Comparison of ENCODE assay signal across 8 cellular contexts in the genomic region with DNA sequence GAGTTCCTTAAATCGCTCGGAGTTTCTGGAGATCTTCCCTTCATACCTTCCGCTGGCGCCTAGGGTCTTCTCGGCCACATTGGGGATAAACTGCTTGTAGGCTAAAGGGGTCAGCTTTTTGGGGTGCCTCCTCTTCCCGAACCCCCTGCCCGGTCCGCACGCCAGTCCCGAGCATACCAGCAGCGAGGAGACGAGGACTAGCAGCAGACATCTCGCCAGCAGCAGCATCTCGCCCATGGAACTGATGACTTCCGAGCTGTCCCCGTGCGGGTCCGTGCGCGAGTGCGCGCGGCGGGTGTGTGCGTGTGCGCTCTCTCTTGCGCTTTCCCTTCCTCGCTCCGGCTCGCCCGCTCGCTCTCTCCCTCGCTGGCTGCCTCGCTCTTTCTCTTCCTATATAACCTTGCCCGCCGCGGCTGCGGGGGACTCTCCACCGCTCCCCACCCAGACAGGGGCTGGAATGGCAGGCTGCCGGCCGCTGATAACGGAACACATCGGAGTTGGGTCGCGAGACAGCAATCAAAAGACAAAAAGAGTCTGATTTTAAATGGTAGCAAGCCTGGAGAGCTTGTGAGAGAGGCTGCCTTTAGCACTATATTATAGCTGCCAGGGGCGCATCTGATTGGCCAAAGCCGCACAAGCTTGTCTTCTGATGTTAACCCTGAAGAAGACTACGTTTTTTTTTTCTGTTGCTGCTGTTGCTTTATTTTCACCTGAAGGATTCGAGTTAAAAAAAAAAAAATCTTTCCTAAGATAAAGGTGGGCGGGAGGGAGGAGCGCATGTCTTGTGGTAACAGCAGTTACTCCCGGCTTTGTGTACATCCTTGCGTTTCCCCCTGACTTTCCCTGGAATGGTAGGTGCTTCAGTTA. TPM values are rescaled to one million over a fixed set of nuclear protein-coding genes. Genes with fewer than 3 reads are reported as not detected.
DNase-seq lines count a peak whose midpoint lies in the region; TF ChIP-seq lines count a peak whose summit lies in the region.

SHH (minus strand) TSS at position 569 of the 867 bp plus-strand sequence; CDS start at position 228, 341 bp downstream.

- peak within 1 kb of the TSS; percentile 36 for H3K4me3 Mint-ChIP-seq in activated naive CD4-positive, alpha-beta T cell treated with anti-CD3 and anti-CD28 coated beads for 36 hours
- peak within 1 kb of the TSS; percentile 90 for H3K4me3 Mint-ChIP-seq in type B pancreatic cell

- 1% methylated on average over 53 of the region's 53 CpGs for WGBS in liver

- peaks cover 11 to 61% (median 43%) of the 10 kb centered on the region in 4 donors for H3K4me1 ChIP-seq in liver (ENCODE audit: control insufficient read depth in 4 of 4, insufficient read depth in 4 of 4, low read length in 3 of 4)

- no peaks in the 10 kb centered on the region for H3K9me3 Mint-ChIP-seq in activated naive CD4-positive, alpha-beta T cell treated with anti-CD3 and anti-CD28 coated beads for 36 hours
- H3K9me3 Mint-ChIP-seq in type B pancreatic cell: no peaks in the 10 kb centered on the region

- H3K27ac Mint-ChIP-seq in activated naive CD4-positive, alpha-beta T cell treated with anti-CD3 and anti-CD28 coated beads for 36 hours: no peak within 1 kb of the TSS
- H3K27ac Mint-ChIP-seq in type B pancreatic cell: peak within 1 kb of the TSS; percentile 64

- H3K9ac ChIP-seq in liver (ENCODE audit: low read depth in 1 of 2, low read length in 2 of 2): no peak within 1 kb of the TSS

- no peaks in the 10 kb centered on the region for H3K36me3 Mint-ChIP-seq in activated naive CD4-positive, alpha-beta T cell treated with anti-CD3 and anti-CD28 coated beads for 36 hours (ENCODE audit: low read depth)
- H3K36me3 Mint-ChIP-seq in type B pancreatic cell: no peaks in the 10 kb centered on the region

- DNase-seq in activated naive CD4-positive, alpha-beta T cell treated with anti-CD3 and anti-CD28 coated beads for 36 hours: no peak
- no peak for DNase-seq in activated naive CD4-positive, alpha-beta T cell treated with anti-CD3 and anti-CD28 coated beads, Interleukin-2, amount 50 U/mL, for 16 hours
- peak; percentile 10 for DNase-seq in amniotic epithelial cell (ENCODE audit: low read depth)
- DNase-seq in type B pancreatic cell (ENCODE audit: extremely low spot score, unreplicated experiment): no peak
- no peak for DNase-seq in NCI-H2081 (lab: John Stamatoyannopoulos, UW)
- no peak for DNase-seq in cerebellum (ENCODE audit: low spot score)
- no peak for DNase-seq in stimulated activated CD4-positive, alpha-beta T cell treated with anti-CD3 and anti-CD28 coated beads, Interleukin-1b, Interleukin-23, amount 100 ng/mL, for 48 hours

- H3K27me3 Mint-ChIP-seq in activated naive CD4-positive, alpha-beta T cell treated with anti-CD3 and anti-CD28 coated beads for 36 hours (ENCODE audit: low read depth): peaks cover 62% of the 10 kb centered on the region
- H3K27me3 Mint-ChIP-seq in type B pancreatic cell: peaks cover 78% of the 10 kb centered on the region

- no peaks in the 10 kb centered on the region for H3K9me3 ChIP-seq in liver (ENCODE audit: control insufficient read depth in 4 of 4, low read length in 3 of 4)

- CTCF ChIA-PET in activated naive CD4-positive, alpha-beta T cell treated with anti-CD3 and anti-CD28 coated beads for 36 hours (lab: Charles Lee): interaction anchor here (0.6 to 1.0 kb wide), 3 partner anchors 8 to 672 kb away, joined by 3 read pairs; no protein-coding TSS in a partner anchor

- H3K36me3 ChIP-seq in liver (ENCODE audit: control insufficient read depth in 4 of 4, insufficient read depth in 3 of 4, low read depth in 1 of 4, low read length in 3 of 4): no peaks in the 10 kb centered on the region

- TF ChIP-seq RAD21 in liver (IDR thresholded peaks at IDR 0.05): no peak

- TF ChIP-seq CTCF in liver (IDR thresholded peaks at IDR 0.05; ENCODE audit: low read depth, low read length, missing input control) (no peak), type B pancreatic cell (conservative IDR thresholded peaks at IDR 0.05) (no peak)

- no peak within 1 kb of the TSS for H3K27ac ChIP-seq in liver (ENCODE audit: low read depth in 1 of 2, low read length in 2 of 2)

- peaks cover 33% of the 10 kb centered on the region for H3K4me1 Mint-ChIP-seq in activated naive CD4-positive, alpha-beta T cell treated with anti-CD3 and anti-CD28 coated beads for 36 hours (ENCODE audit: low read depth)
- peaks cover 17% of the 10 kb centered on the region for H3K4me1 Mint-ChIP-seq in type B pancreatic cell (ENCODE audit: unreplicated experiment)

- peak within 1 kb of the TSS; percentile 50 to 63 (median 58) for H3K4me3 ChIP-seq in liver (ENCODE audit: low read depth in 1 of 3, low read length in 3 of 3)

- peaks cover 0 to 3% (median 0%) of the 10 kb centered on the region in 4 donors for H3K27me3 ChIP-seq in liver (ENCODE audit: control insufficient read depth in 4 of 4, insufficient read depth in 4 of 4, low read length in 3 of 4)

- intact Hi-C loops in activated naive CD4-positive, alpha-beta T cell treated with anti-CD3 and anti-CD28 coated beads for 36 hours (cut with micrococcal nuclease): loop anchor here (2.0 to 10.0 kb wide), 3 partner anchors 333 to 829 kb away; partner anchors contain the start of gene RNF32

TF ChIP-seq in liver, 16 proteins besides CTCF, POLR2A, EP300 and RAD21:
- TF ChIP-seq RXRA (IDR thresholded peaks at IDR 0.05) (no peak), NR2F2 (IDR thresholded peaks at IDR 0.05) (no peak)
TF ChIP-seq in liver: peak in this region for 0.

RNA-seq across cellular contexts. Expression of gene SHH, which starts in this region (rescaled TPM):
- total RNA-seq in activated naive CD4-positive, alpha-beta T cell treated with anti-CD3 and anti-CD28 coated beads for 36 hours: not detected
- total RNA-seq in liver (10 to 100 TPM in 1 of 2 donors, 1 to 10 TPM in 1; 6.1 to 10.0 TPM), type B pancreatic cell (ENCODE audit: low replicate concordance) (24.9 and 28.3 TPM in 2 replicates), cerebellum (3.4 TPM)
- 1 to 10 TPM; 3.9 to 4.3 TPM for polyA plus RNA-seq in liver
